8 cellular contexts compared by ENCODE assay signal in genomic region chr15:38252481-38253311, GRCh38. TPM values are rescaled to one million over a fixed set of nuclear protein-coding genes. Genes with fewer than 3 reads are reported as not detected.
A peak's percentile ranks its signal among the peaks of the same experiment; 100 is the strongest.
DNase-seq lines count a peak whose midpoint lies in the region; ATAC-seq lines count a peak whose summit lies in the region.

TSS of gene SPRED1 (plus strand) at chr15:38252836. CDS start at chr15:38253186, 350 bp downstream.

- in situ Hi-C loops in GM23248 (cut with MboI): no loop called here

- peak within 1 kb of the TSS; percentile 91 for H3K9ac ChIP-seq in GM23248

- H3K9me3 ChIP-seq in GM23248 (ENCODE audit: low read depth): no peaks in the 10 kb centered on the region

- 1 to 3% methylated on average over 28 to 70 of the region's 73 CpGs for WGBS in GM23248 (ENCODE audit: low coverage in 1 of 2, low lambda C conversion rate in 2 of 2, missing lambda C conversion rate in 2 of 2), 2 experiments

- peak within 1 kb of the TSS; percentile 89 for H2AFZ ChIP-seq in GM23248

- H4K20me1 ChIP-seq in GM23248 (ENCODE audit: insufficient read depth): peaks cover 6% of the 10 kb centered on the region; the same call in 1 of the 2 replicates

- peaks cover 51% of the 10 kb centered on the region for H3K79me2 ChIP-seq in GM23248 (ENCODE audit: insufficient read depth)

- DNase-seq in GM03348 (ENCODE audit: low spot score) (peak; percentile 85), GM23248 (peak; percentile 88), M059J (ENCODE audit: low read depth) (peak; percentile 62), mucosa of gallbladder (ENCODE audit: low spot score) (peak; percentile 67), stromal cell of bone marrow (ENCODE audit: low read depth) (peak; percentile 39)
- peak; percentile 64 for DNase-seq in activated CD8-positive, alpha-beta memory T cell treated with anti-CD3 and anti-CD28 coated beads, Interleukin-2, amount 50 U/mL, for 48 hours

- H3K9me2 ChIP-seq in GM23248 (ENCODE audit: insufficient read depth): no peaks in the 10 kb centered on the region

- peak within 1 kb of the TSS; percentile 86 for H3K4me3 ChIP-seq in GM23248

- ATAC-seq in esophagus mucosa (peak; percentile 49), GM18517 (IDR thresholded peaks at IDR 0.05; ENCODE audit: unreplicated experiment) (no peak)

- H3F3A ChIP-seq in GM23248 (ENCODE audit: insufficient read depth): peaks cover 43% of the 10 kb centered on the region

- H3K27me3 ChIP-seq in GM23248 (replicated peaks; ENCODE audit: insufficient read depth): no peaks in the 10 kb centered on the region

- H3K27ac ChIP-seq in GM23248: peak within 1 kb of the TSS; percentile 92

- peaks cover 31% of the 10 kb centered on the region for H3K4me1 ChIP-seq in GM23248 (ENCODE audit: insufficient read depth)

- peak within 1 kb of the TSS; percentile 99 for H3K4me2 ChIP-seq in GM23248 (ENCODE audit: unreplicated experiment)

- no peaks in the 10 kb centered on the region for H3K36me3 ChIP-seq in GM23248 (ENCODE audit: low read depth)

RNA-seq across cellular contexts. Expression of gene SPRED1, which starts in this region (rescaled TPM):
- total RNA-seq in GM23248 (2014; rRNA removed; shearing (Covaris generic)): 33.5 and 34.0 TPM in 2 replicates
- polyA plus RNA-seq in GM23248 (2016; fragmentation: Nextera tagmentation; extraction: Ambion mirVana): 10.2 and 11.6 TPM in 2 replicates
- 9.7 and 18.4 TPM in 2 replicates for total RNA-seq in M059J (2014; rRNA removed; shearing (Covaris generic))
- total RNA-seq in esophagus mucosa (10.0 TPM), mucosa of gallbladder (37.8 TPM)
